Comparison of ENCODE assay signal across 8 cellular contexts in the genomic region with DNA sequence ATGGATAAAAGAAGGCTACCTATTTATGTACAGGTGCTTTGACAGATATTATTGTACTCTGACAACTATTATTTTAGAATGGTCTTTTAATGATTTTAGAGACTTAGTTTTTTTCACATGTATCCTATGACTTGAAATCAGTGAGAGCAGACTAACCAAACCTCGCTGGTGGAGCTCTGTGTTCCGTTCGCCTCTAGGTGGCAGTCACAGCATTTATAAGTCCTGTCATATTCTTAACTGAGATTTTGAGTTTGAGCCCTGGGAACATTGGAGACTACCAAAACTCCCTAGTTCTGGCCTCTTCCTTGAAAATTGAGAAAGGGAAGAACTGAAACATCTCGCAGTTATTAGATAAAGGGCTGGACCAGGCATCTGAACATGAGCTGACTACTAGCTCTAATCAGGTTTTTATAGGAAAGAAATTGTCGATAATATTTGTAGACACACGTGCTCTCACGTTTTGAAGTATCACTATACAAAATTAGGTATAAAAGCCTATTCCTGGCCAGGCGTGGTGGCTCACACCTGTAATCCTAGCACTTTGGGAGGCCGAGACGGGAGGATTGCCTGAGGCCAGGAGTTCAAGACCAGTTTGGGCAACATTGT. TPM values are rescaled to one million over a fixed set of nuclear protein-coding genes. Genes with fewer than 3 reads are reported as not detected.
A peak's percentile ranks its signal among the peaks of the same experiment; 100 is the strongest.
DNase-seq lines count a peak whose midpoint lies in the region; ATAC-seq and TF ChIP-seq lines count a peak whose summit lies in the region.

No MANE protein-coding gene starts in this region.

- no peaks in the 10 kb centered on the region for H3K9me3 Mint-ChIP-seq in naive thymus-derived CD8-positive, alpha-beta T cell

- no peaks in the 10 kb centered on the region for H3K27me3 Mint-ChIP-seq in naive thymus-derived CD8-positive, alpha-beta T cell

- H3K4me1 Mint-ChIP-seq in naive thymus-derived CD8-positive, alpha-beta T cell, result no peaks in the 10 kb centered on the region

- POLR2A ChIA-PET in naive thymus-derived CD8-positive, alpha-beta T cell (lab: Charles Lee), result interaction anchor here (1.4 kb wide), 1 partner anchor 273 kb away, joined by 6 read pairs; the partner anchor contains the start of gene TGFB3

- no peak overlapping the region for H3K4me2 ChIP-seq in OCI-LY1 (ENCODE audit: low read length)

- DNase-seq in DMS 273 treated with DMSO at 0.1 percent for 48 hours (lab: John Stamatoyannopoulos, UW) (peak; percentile 33), HuH-7 (ENCODE audit: low spot score) (peak; percentile 45), activated T-cell treated with anti-CD3 and anti-CD28 coated beads for 4 hours (peak; percentile 43)
- DNase-seq in naive thymus-derived CD8-positive, alpha-beta T cell, result peak; percentile 27 to 78 (median 52)
- DNase-seq in stimulated activated naive CD4-positive, alpha-beta T cell treated with Interleukin-2 at 50 U/mL for 16 hours (lab: John Stamatoyannopoulos, UW), result peak; percentile 46

- peak; percentile 86 for TF ChIP-seq CTCF in OCI-LY1 (IDR thresholded peaks at IDR 0.05; ENCODE audit: low read length)

- H3K4me3 ChIP-seq in OCI-LY1 (ENCODE audit: low read depth, low read length, poor library complexity, severe bottlenecking), result no peak overlapping the region

- H3K4me3 Mint-ChIP-seq in naive thymus-derived CD8-positive, alpha-beta T cell, result no peak overlapping the region

- H4K20me1 ChIP-seq in OCI-LY1 (ENCODE audit: insufficient read depth, low read length), result no peaks in the 10 kb centered on the region

- no peak overlapping the region for H3K27ac Mint-ChIP-seq in naive thymus-derived CD8-positive, alpha-beta T cell

- H3K27me3 ChIP-seq in OCI-LY1 (ENCODE audit: insufficient read depth, low read length), result no peaks in the 10 kb centered on the region

- H3K4me1 ChIP-seq in OCI-LY1 (ENCODE audit: insufficient read depth, low read length, severe bottlenecking), result no peaks in the 10 kb centered on the region

- no peak overlapping the region for H3K9ac ChIP-seq in OCI-LY1 (ENCODE audit: low read length)

- H3K36me3 Mint-ChIP-seq in naive thymus-derived CD8-positive, alpha-beta T cell, result peaks cover 0 to 27% (median 0%) of the 10 kb centered on the region in 3 donors

- no peaks in the 10 kb centered on the region for H3K9me2 ChIP-seq in OCI-LY1 (ENCODE audit: low read depth, low read length)

- H3K27ac ChIP-seq in OCI-LY1 (ENCODE audit: low read depth, low read length, poor library complexity, severe bottlenecking), result no peak overlapping the region

- H2AFZ ChIP-seq in OCI-LY1 (ENCODE audit: low read length), result no peak overlapping the region

- peaks cover 3% of the 10 kb centered on the region; the same call in 1 of the 2 replicates for H3K36me3 ChIP-seq in OCI-LY1 (ENCODE audit: insufficient read depth, low read length)

- ATAC-seq in esophagus mucosa (peak; percentile 53), HG03439 (IDR thresholded peaks at IDR 0.05; ENCODE audit: unreplicated experiment) (no peak)
- peak; percentile 66 to 82 for ATAC-seq in naive thymus-derived CD8-positive, alpha-beta T cell

- no peaks in the 10 kb centered on the region for H3F3A ChIP-seq in OCI-LY1 (ENCODE audit: insufficient read depth, low read length)

- H3K79me2 ChIP-seq in OCI-LY1 (ENCODE audit: insufficient read depth, low read length), result no peaks in the 10 kb centered on the region

- H3K9me3 ChIP-seq in OCI-LY1 (ENCODE audit: low read length), result no peaks in the 10 kb centered on the region

RNA-seq across cellular contexts. Expression of gene TTLL5, which starts 48.3 kb away (rescaled TPM):
- total RNA-seq in esophagus mucosa, result 30.9 TPM
- 10 to 100 TPM; 17.2 to 19.2 TPM for total RNA-seq in naive thymus-derived CD8-positive, alpha-beta T cell
- 10 to 100 TPM in 1 of 3 donors, 1 to 10 TPM in 2; 5.9 to 12.1 (median 8.8) TPM for polyA plus RNA-seq in naive thymus-derived CD8-positive, alpha-beta T cell

RNA-seq across cellular contexts. Expression of gene ERG28, which starts 48.6 kb away (rescaled TPM):
- 44.7 TPM for total RNA-seq in esophagus mucosa
- 10 to 100 TPM; 11.7 to 12.7 TPM for total RNA-seq in naive thymus-derived CD8-positive, alpha-beta T cell
- 10 to 100 TPM; 27.0 to 34.2 (median 29.4) TPM for polyA plus RNA-seq in naive thymus-derived CD8-positive, alpha-beta T cell
